Comparison of ENCODE assay signal across 30 cellular contexts in the genomic region with DNA sequence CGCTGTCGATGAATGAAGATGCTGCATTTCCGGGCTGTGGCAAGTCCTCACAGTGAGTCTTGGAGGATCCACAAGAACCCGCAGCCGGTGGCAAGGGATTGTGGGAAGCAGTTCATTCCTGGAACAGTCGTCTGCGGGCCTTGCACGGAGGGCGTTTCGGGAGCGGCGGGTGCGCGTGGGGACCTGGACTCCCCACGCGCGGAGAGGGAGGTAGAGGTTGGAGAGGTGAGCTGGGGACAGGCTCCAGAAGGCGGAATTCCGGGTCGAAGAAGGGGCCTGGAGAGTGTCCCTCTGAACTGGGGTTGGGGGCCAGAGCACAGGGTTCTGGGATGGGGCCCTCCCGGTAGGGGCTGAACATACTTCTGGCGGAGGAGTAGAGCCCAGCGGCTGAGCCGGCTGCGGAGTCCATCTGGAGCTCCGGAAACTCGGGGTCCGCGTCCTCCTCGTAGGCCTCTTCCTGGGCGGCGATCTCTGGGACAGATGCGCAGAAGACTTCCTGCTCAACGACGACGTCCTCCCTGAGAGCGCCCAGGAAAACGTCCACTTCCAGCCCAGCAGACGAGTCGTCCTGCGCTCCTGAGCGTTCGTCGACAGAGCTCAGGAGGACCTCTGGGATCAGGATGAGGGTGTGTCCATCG. TPM values are rescaled to one million over a fixed set of nuclear protein-coding genes. Genes with fewer than 3 reads are reported as not detected.
DNase-seq lines count a peak whose midpoint lies in the region; ATAC-seq, FAIRE-seq and TF ChIP-seq lines count a peak whose summit lies in the region.
"Had no signal": no experiment of that assay in that cellular context is flagged by ENCODE, and none has a peak within 500 bp of the region (broad histone marks: within the 10 kb centered on the region; RNA-seq: fewer than 3 reads in every experiment).

No MANE protein-coding gene starts in this region.

- H2BK15ac ChIP-seq in H1 (ENCODE audit: low read length): no peak overlapping the region

- H4K8ac ChIP-seq in H1 (ENCODE audit: extremely low read depth, insufficient read depth, low read length): 0 out of 2 replicates have a peak overlapping the region, but pooled peaks have one; percentile 35

- no peaks in the 10 kb centered on the region for H3K79me1 ChIP-seq in H1 (ENCODE audit: low read depth, low read length)

- 94% methylated on average over 42 of the region's 45 CpGs; no CpG with 5 or more reads in 1 of the 2 experiments for WGBS in H1 (ENCODE audit: extremely low coverage in 1 of 2, insufficient coverage in 1 of 2, insufficient read length in 1 of 2, insufficient replicate concordance in 2 of 2, low coverage in 1 of 2, low lambda C conversion rate in 2 of 2, missing lambda C conversion rate in 1 of 2), 2 experiments
- 60 to 62% methylated on average over 23 to 45 of the region's 45 CpGs for WGBS in testis, 2 donors

- no peak for TF ChIP-seq RAD21 in H1 (IDR thresholded peaks at IDR 0.05 in 1 of 2, conservative IDR thresholded peaks at IDR 0.05 in 1 of 2; ENCODE audit: low read depth in 2 of 2, low read length in 2 of 2)

- no peak overlapping the region for H3K23ac ChIP-seq in H1 (ENCODE audit: insufficient read length)

- FAIRE-seq in H1 (lab: Jason Lieb, UNC) (no peak), kidney (lab: Jason Lieb, UNC) (no peak)
- FAIRE-seq: A204.1, G401.6, GM12891, GM19239 had no signal

- CTCF ChIA-PET in H1 (lab: Charles Lee; ENCODE audit: partially characterized antibody): interaction anchor here (1.8 kb wide), 1 partner anchor 106 kb away, joined by 4 read pairs; no protein-coding TSS in a partner anchor

- H3K4me1 ChIP-seq in H1 (replicated peaks in 1 of 4; ENCODE audit: control insufficient read depth in 3 of 4, insufficient read depth in 4 of 4, low read length in 3 of 4) (no peaks in the 10 kb centered on the region), kidney (ENCODE audit: control insufficient read depth in 1 of 2, insufficient read depth in 1 of 2, low read depth in 1 of 2, low read length in 2 of 2) (no peaks in the 10 kb centered on the region), testis (no peaks in the 10 kb centered on the region)
- H3K4me1 ChIP-seq: BE2C, BLaER1 had no signal

- no peak overlapping the region for H3K4ac ChIP-seq in H1 (replicated peaks; ENCODE audit: insufficient read length, low read depth, low read length)

- H4K91ac ChIP-seq in H1 (replicated peaks; ENCODE audit: insufficient read length, low read length): no peak overlapping the region

- no peak overlapping the region for H2AFZ ChIP-seq in H1 (ENCODE audit: low read length)

- no peaks in the 10 kb centered on the region for H4K20me1 ChIP-seq in H1 (replicated peaks in 1 of 2; ENCODE audit: control insufficient read depth in 1 of 2, insufficient read depth in 2 of 2, low read length in 2 of 2)
- H4K20me1 ChIP-seq: BLaER1 had no signal

- no peak overlapping the region for H3K18ac ChIP-seq in H1 (ENCODE audit: extremely low read depth, low read length)

- POLR2A ChIA-PET in H1 (lab: Charles Lee; ENCODE audit: partially characterized antibody): interaction anchor here (0.9 kb wide), 1 partner anchor 57 kb away, joined by 5 read pairs; no protein-coding TSS in a partner anchor

- no peak for ATAC-seq in HG03280 (IDR thresholded peaks at IDR 0.05; ENCODE audit: unreplicated experiment)

- peaks cover 0 to 11% of the 10 kb centered on the region in 2 experiments; a peak in 1 of 4 replicates for H3K9me3 ChIP-seq in H1 (ENCODE audit: insufficient read depth in 2 of 2, low read depth in 1 of 2, low read length in 1 of 2)
- no peaks in the 10 kb centered on the region for H3K9me3 ChIP-seq in kidney (ENCODE audit: control insufficient read depth in 1 of 2, low read length in 2 of 2)
- no peaks in the 10 kb centered on the region for H3K9me3 ChIP-seq in testis
- H3K9me3 ChIP-seq: BE2C had no signal

- H2BK5ac ChIP-seq in H1 (ENCODE audit: low read depth, low read length): no peak overlapping the region

- H3K27ac ChIP-seq in H1 (ENCODE audit: low read depth, low read length) (no peak overlapping the region), kidney (ENCODE audit: low read depth in 2 of 2, low read length in 2 of 2) (no peak overlapping the region), testis (no peak overlapping the region)
- H3K27ac ChIP-seq: BLaER1 had no signal

- H3K79me2 ChIP-seq in H1 (ENCODE audit: control insufficient read depth in 1 of 2, insufficient read depth in 2 of 2, low read length in 2 of 2): no peaks in the 10 kb centered on the region

- no peaks in the 10 kb centered on the region for H3K23me2 ChIP-seq in H1 (ENCODE audit: low read depth, low read length)

- H2BK120ac ChIP-seq in H1 (replicated peaks; ENCODE audit: low read depth, low read length): no peak overlapping the region

- H3K36me3 ChIP-seq in H1 (ENCODE audit: control insufficient read depth in 2 of 4, insufficient read depth in 4 of 4, low read length in 3 of 4) (no peaks in the 10 kb centered on the region), kidney (ENCODE audit: control insufficient read depth in 1 of 2, insufficient read depth in 2 of 2, low read length in 2 of 2) (no peaks in the 10 kb centered on the region), testis (ENCODE audit: low read depth, missing control alignments) (no peaks in the 10 kb centered on the region)
- H3K36me3 ChIP-seq: BE2C, BLaER1 had no signal

- H3K9ac ChIP-seq in H1 (replicated peaks in 1 of 4; ENCODE audit: extremely low read depth in 1 of 4, low read depth in 3 of 4, low read length in 3 of 4) (no peak overlapping the region), kidney (ENCODE audit: low read length in 2 of 2) (no peak overlapping the region)
- H3K9ac ChIP-seq: BLaER1 had no signal

- TF ChIP-seq POLR2A in H1 (IDR thresholded peaks at IDR 0.05; ENCODE audit: control extremely low read depth in 1 of 2, low read depth in 2 of 2, low read length in 2 of 2): no peak
- TF ChIP-seq POLR2A in testis (IDR thresholded peaks at IDR 0.05): no peak

- no peak for TF ChIP-seq EP300 in H1 (IDR thresholded peaks at IDR 0.05; ENCODE audit: borderline replicate concordance in 1 of 2, low read depth in 2 of 2, low read length in 2 of 2)

- in situ Hi-C loops in G401 (cut with HindIII; ENCODE audit: low sequenced_read_pairs): no loop called here

- DNase-seq in H1 (ENCODE audit: low read depth in 1 of 2, low spot score in 2 of 2): no peak
- peak; percentile 57 for DNase-seq in kidney
- DNase-seq in testis: peak; percentile 20
- DNase-seq in head of caudate nucleus: no peak
- no peak for DNase-seq in G401 (ENCODE audit: low spot score)
- DNase-seq: 8988T; ACHN; BE2C; C1 segment of cervical spinal cord; CD4-positive, alpha-beta memory T cell; CD4-positive, CD25-positive, alpha-beta regulatory T cell; CD8-positive, alpha-beta memory T cell; COR-L47; DMS 273 treated with DMSO at 0.1 percent for 48 hours; DMS153; DMS53; DMS79; DND-41; EL; GF-D8 had no signal

- no peak overlapping the region for H3K4me2 ChIP-seq in H1 (ENCODE audit: insufficient read depth in 1 of 2, low read depth in 2 of 2, low read length in 2 of 2)
- H3K4me2 ChIP-seq: BLaER1 had no signal

- no peak overlapping the region for H3K14ac ChIP-seq in H1 (ENCODE audit: insufficient read length)

- H2AK5ac ChIP-seq in H1 (ENCODE audit: low read depth, low read length): no peak overlapping the region

- H2BK20ac ChIP-seq in H1 (ENCODE audit: low read length): no peak overlapping the region

- no peak overlapping the region for H3K4me3 ChIP-seq in H1 (ENCODE audit: extremely low read depth in 1 of 4, insufficient read depth in 2 of 4, low read depth in 3 of 4, low read length in 4 of 4)
- H3K4me3 ChIP-seq in kidney (ENCODE audit: low read length in 2 of 2): no peak overlapping the region
- peak overlapping the region; percentile 46 to 63 for H3K4me3 ChIP-seq in testis
- H3K4me3 ChIP-seq: BLaER1 had no signal

- no peak overlapping the region for H2BK12ac ChIP-seq in H1 (ENCODE audit: low read depth, low read length)

- intact Hi-C loops in kidney (cut with DNase I) (no loop called here), testis (cut with DNase I; ENCODE audit: low total_unique reads) (no loop called here), head of caudate nucleus (cut with DNase I) (no loop called here)

- H4K5ac ChIP-seq in H1 (ENCODE audit: insufficient read length, low read depth, low read length): no peak overlapping the region

- no peak overlapping the region for H3K56ac ChIP-seq in H1 (replicated peaks; ENCODE audit: insufficient read length, low read depth, low read length)

- H3K27me3 ChIP-seq in H1 (replicated peaks in 1 of 4; ENCODE audit: control insufficient read depth in 3 of 4, extremely low read depth in 1 of 4, insufficient read depth in 3 of 4, low read length in 3 of 4): no peaks in the 10 kb centered on the region
- H3K27me3 ChIP-seq in testis: no peaks in the 10 kb centered on the region
- H3K27me3 ChIP-seq: BE2C, BLaER1 had no signal

- TF ChIP-seq CTCF in H1 (IDR thresholded peaks at IDR 0.05; ENCODE audit: control extremely low read depth in 1 of 3, insufficient read depth in 1 of 3, low read depth in 1 of 3, low read length in 3 of 3): no peak
- TF ChIP-seq CTCF in kidney (IDR thresholded peaks at IDR 0.05; ENCODE audit: borderline replicate concordance, extremely low read depth, insufficient read depth): no peak
- TF ChIP-seq CTCF in testis (IDR thresholded peaks at IDR 0.05): no peak

RNA-seq across cellular contexts. Expression of gene PRR23A, which starts 0.6 kb away (rescaled TPM):
- not detected in 2 replicates for total RNA-seq in H1 (2021; fragmentation: NEBNext Ultra II Directional; extraction: Animal tissue kit (Norgen Biotek cat#: 25700))
- polyA plus RNA-seq in H1 (2011; rRNA removed) (not detected in 2 replicates), kidney (ENCODE audit: insufficient read depth, low read depth, low replicate concordance) (not detected), testis (ENCODE audit: insufficient read depth, low read depth, low replicate concordance) (2.8 TPM)
- not detected for polyA plus RNA-seq in H1 (2011; cell fraction: cytosol; rRNA removed)
- not detected for polyA plus RNA-seq in H1 (2011; cell fraction: nucleus; rRNA removed)
- polyA plus RNA-seq in H1 (2012, experiment 1 of 2): not detected in 4 replicates
- not detected for polyA plus RNA-seq in H1 (2012, experiment 2 of 2)
- polyA plus RNA-seq in H1 (2013, experiment 1 of 2): not detected
- not detected for polyA plus RNA-seq in H1 (2013, experiment 2 of 2)
- not detected in 2 replicates for polyA minus RNA-seq in H1 (2011; rRNA and poly(A)+ RNA removed)
- polyA minus RNA-seq in H1 (2011; cell fraction: cytosol; rRNA and poly(A)+ RNA removed): not detected
- polyA minus RNA-seq in H1 (2011; cell fraction: nucleus; rRNA and poly(A)+ RNA removed): not detected
- total RNA-seq in kidney (not detected), testis (10 to 100 TPM in 1 of 2 donors, 1 to 10 TPM in 1; 6.6 to 14.8 TPM)
- not detected in 2 replicates for total RNA-seq in G401 (2014; rRNA removed; shearing (Covaris generic))
- total RNA-seq: A673; CD4-positive, alpha-beta memory T cell; CD4-positive, CD25-positive, alpha-beta regulatory T cell; CD8-positive, alpha-beta memory T cell; Daoy had no signal
- polyA plus RNA-seq: AG04450; CD14-positive monocyte; CD4-positive, alpha-beta memory T cell; CD4-positive, CD25-positive, alpha-beta regulatory T cell; CD8-positive, alpha-beta memory T cell had no signal

RNA-seq across cellular contexts. Expression of gene PRR23B, which starts 15.3 kb away (rescaled TPM):
- not detected in 2 replicates for total RNA-seq in H1 (2021; fragmentation: NEBNext Ultra II Directional; extraction: Animal tissue kit (Norgen Biotek cat#: 25700))
- not detected in 2 replicates for polyA plus RNA-seq in H1 (2011; rRNA removed)
- not detected for polyA plus RNA-seq in H1 (2011; cell fraction: cytosol; rRNA removed)
- not detected for polyA plus RNA-seq in H1 (2011; cell fraction: nucleus; rRNA removed)
- polyA plus RNA-seq in H1 (2012, experiment 1 of 2): not detected in 4 replicates
- not detected for polyA plus RNA-seq in H1 (2012, experiment 2 of 2)
- polyA plus RNA-seq in H1 (2013, experiment 1 of 2): not detected
- polyA plus RNA-seq in H1 (2013, experiment 2 of 2): not detected
- not detected in 2 replicates for polyA minus RNA-seq in H1 (2011; rRNA and poly(A)+ RNA removed)
- not detected for polyA minus RNA-seq in H1 (2011; cell fraction: cytosol; rRNA and poly(A)+ RNA removed)
- polyA minus RNA-seq in H1 (2011; cell fraction: nucleus; rRNA and poly(A)+ RNA removed): not detected
- not detected for total RNA-seq in kidney
- polyA plus RNA-seq in kidney (ENCODE audit: insufficient read depth, low read depth, low replicate concordance): not detected
- 1 to 10 TPM in 1 of 2 donors, under 1 TPM in 1; 0.93 to 3.7 TPM for total RNA-seq in testis
- polyA plus RNA-seq in testis (ENCODE audit: insufficient read depth, low read depth, low replicate concordance): 1.8 TPM
- not detected in 2 replicates for total RNA-seq in G401 (2014; rRNA removed; shearing (Covaris generic))
- total RNA-seq: A673; CD4-positive, alpha-beta memory T cell; CD4-positive, CD25-positive, alpha-beta regulatory T cell; CD8-positive, alpha-beta memory T cell; Daoy had no signal
- polyA plus RNA-seq: AG04450; CD14-positive monocyte; CD4-positive, alpha-beta memory T cell; CD4-positive, CD25-positive, alpha-beta regulatory T cell; CD8-positive, alpha-beta memory T cell had no signal

RNA-seq across cellular contexts. Expression of gene PRR23C, which starts 39.2 kb away (rescaled TPM):
- not detected in 2 replicates for total RNA-seq in H1 (2021; fragmentation: NEBNext Ultra II Directional; extraction: Animal tissue kit (Norgen Biotek cat#: 25700))
- not detected in 2 replicates for polyA plus RNA-seq in H1 (2011; rRNA removed)
- not detected for polyA plus RNA-seq in H1 (2011; cell fraction: cytosol; rRNA removed)
- not detected for polyA plus RNA-seq in H1 (2011; cell fraction: nucleus; rRNA removed)
- not detected in 4 replicates for polyA plus RNA-seq in H1 (2012, experiment 1 of 2)
- not detected for polyA plus RNA-seq in H1 (2012, experiment 2 of 2)
- not detected for polyA plus RNA-seq in H1 (2013, experiment 1 of 2)
- not detected for polyA plus RNA-seq in H1 (2013, experiment 2 of 2)
- not detected in 2 replicates for polyA minus RNA-seq in H1 (2011; rRNA and poly(A)+ RNA removed)
- polyA minus RNA-seq in H1 (2011; cell fraction: cytosol; rRNA and poly(A)+ RNA removed): not detected
- not detected for polyA minus RNA-seq in H1 (2011; cell fraction: nucleus; rRNA and poly(A)+ RNA removed)
- not detected for total RNA-seq in kidney
- polyA plus RNA-seq in kidney (ENCODE audit: insufficient read depth, low read depth, low replicate concordance): not detected
- 1 to 10 TPM; 1.4 to 3.7 TPM for total RNA-seq in testis
- 1.3 TPM for polyA plus RNA-seq in testis (ENCODE audit: insufficient read depth, low read depth, low replicate concordance)
- total RNA-seq in G401 (2014; rRNA removed; shearing (Covaris generic)): not detected in 2 replicates
- total RNA-seq: A673; CD4-positive, alpha-beta memory T cell; CD4-positive, CD25-positive, alpha-beta regulatory T cell; CD8-positive, alpha-beta memory T cell; Daoy had no signal
- polyA plus RNA-seq: AG04450; CD14-positive monocyte; CD4-positive, alpha-beta memory T cell; CD4-positive, CD25-positive, alpha-beta regulatory T cell; CD8-positive, alpha-beta memory T cell had no signal

RNA-seq across cellular contexts. Expression of gene FOXL2NB, which starts 58.5 kb away (rescaled TPM):
- 7.3 and 7.9 TPM in 2 replicates for total RNA-seq in H1 (2021; fragmentation: NEBNext Ultra II Directional; extraction: Animal tissue kit (Norgen Biotek cat#: 25700))
- polyA plus RNA-seq in H1 (2011; rRNA removed) (5.4 and 12.8 TPM in 2 replicates), kidney (ENCODE audit: insufficient read depth, low read depth, low replicate concordance) (not detected), testis (ENCODE audit: insufficient read depth, low read depth, low replicate concordance) (2.3 TPM)
- 12.2 TPM for polyA plus RNA-seq in H1 (2011; cell fraction: cytosol; rRNA removed)
- polyA plus RNA-seq in H1 (2011; cell fraction: nucleus; rRNA removed): 15.9 TPM
- polyA plus RNA-seq in H1 (2012, experiment 1 of 2): 2.0 to 4.3 TPM (median 3.0 TPM) in 4 replicates
- 0.79 TPM for polyA plus RNA-seq in H1 (2012, experiment 2 of 2)
- polyA plus RNA-seq in H1 (2013, experiment 1 of 2): 9.1 TPM
- 8.4 TPM for polyA plus RNA-seq in H1 (2013, experiment 2 of 2)
- 4.3 and 4.9 TPM in 2 replicates for polyA minus RNA-seq in H1 (2011; rRNA and poly(A)+ RNA removed)
- 3.1 TPM for polyA minus RNA-seq in H1 (2011; cell fraction: cytosol; rRNA and poly(A)+ RNA removed)
- 10.0 TPM for polyA minus RNA-seq in H1 (2011; cell fraction: nucleus; rRNA and poly(A)+ RNA removed)
- total RNA-seq in kidney (not detected), testis (1 to 10 TPM; 2.7 to 2.8 TPM)
- total RNA-seq in G401 (2014; rRNA removed; shearing (Covaris generic)): 1.2 TPM in 1 of 2 replicates, not detected in the other
- total RNA-seq: A673; CD4-positive, alpha-beta memory T cell; CD4-positive, CD25-positive, alpha-beta regulatory T cell; CD8-positive, alpha-beta memory T cell had no signal
- polyA plus RNA-seq: CD14-positive monocyte; CD4-positive, CD25-positive, alpha-beta regulatory T cell; CD8-positive, alpha-beta memory T cell had no signal

RNA-seq across cellular contexts. Expression of gene FOXL2, which starts 58.5 kb away (rescaled TPM):
- total RNA-seq in H1 (2021; fragmentation: NEBNext Ultra II Directional; extraction: Animal tissue kit (Norgen Biotek cat#: 25700)): 2.2 and 2.4 TPM in 2 replicates
- polyA plus RNA-seq in H1 (2011; rRNA removed) (0.59 and 1.6 TPM in 2 replicates), kidney (ENCODE audit: insufficient read depth, low read depth, low replicate concordance) (not detected), testis (ENCODE audit: insufficient read depth, low read depth, low replicate concordance) (1.3 TPM)
- 0.88 TPM for polyA plus RNA-seq in H1 (2011; cell fraction: cytosol; rRNA removed)
- 1.5 TPM for polyA plus RNA-seq in H1 (2011; cell fraction: nucleus; rRNA removed)
- polyA plus RNA-seq in H1 (2012, experiment 1 of 2): 0.57 to 0.83 TPM (median 0.62 TPM) in 4 replicates
- 1.2 TPM for polyA plus RNA-seq in H1 (2012, experiment 2 of 2)
- 1.6 TPM for polyA plus RNA-seq in H1 (2013, experiment 1 of 2)
- 2.1 TPM for polyA plus RNA-seq in H1 (2013, experiment 2 of 2)
- polyA minus RNA-seq in H1 (2011; rRNA and poly(A)+ RNA removed): 0.10 and 0.41 TPM in 2 replicates
- 0.51 TPM for polyA minus RNA-seq in H1 (2011; cell fraction: cytosol; rRNA and poly(A)+ RNA removed)
- 2.3 TPM for polyA minus RNA-seq in H1 (2011; cell fraction: nucleus; rRNA and poly(A)+ RNA removed)
- total RNA-seq in kidney (not detected), testis (1 to 10 TPM; 1.9 to 2.6 TPM)
- total RNA-seq in G401 (2014; rRNA removed; shearing (Covaris generic)): 0.06 TPM in 1 of 2 replicates, not detected in the other
- total RNA-seq: A673; CD4-positive, alpha-beta memory T cell; CD4-positive, CD25-positive, alpha-beta regulatory T cell; CD8-positive, alpha-beta memory T cell had no signal
- polyA plus RNA-seq: CD14-positive monocyte; CD4-positive, alpha-beta memory T cell; CD4-positive, CD25-positive, alpha-beta regulatory T cell; CD8-positive, alpha-beta memory T cell had no signal

Comparison
In these comparisons a context has a peak if more than half of its experiments do, and no peak if none do; other contexts are left out.
1. DNase-seq: peak in kidney (single experiment) and testis (single experiment); none in H1 (0 of 2), head of caudate nucleus (0 of 42) and G401 (single experiment).
2. H3K4me3 ChIP-seq: peak in testis (2 of 2); none in H1 (0 of 4) and kidney (0 of 2).